ENCODE assay signal across 16 cellular contexts in the genomic region with DNA sequence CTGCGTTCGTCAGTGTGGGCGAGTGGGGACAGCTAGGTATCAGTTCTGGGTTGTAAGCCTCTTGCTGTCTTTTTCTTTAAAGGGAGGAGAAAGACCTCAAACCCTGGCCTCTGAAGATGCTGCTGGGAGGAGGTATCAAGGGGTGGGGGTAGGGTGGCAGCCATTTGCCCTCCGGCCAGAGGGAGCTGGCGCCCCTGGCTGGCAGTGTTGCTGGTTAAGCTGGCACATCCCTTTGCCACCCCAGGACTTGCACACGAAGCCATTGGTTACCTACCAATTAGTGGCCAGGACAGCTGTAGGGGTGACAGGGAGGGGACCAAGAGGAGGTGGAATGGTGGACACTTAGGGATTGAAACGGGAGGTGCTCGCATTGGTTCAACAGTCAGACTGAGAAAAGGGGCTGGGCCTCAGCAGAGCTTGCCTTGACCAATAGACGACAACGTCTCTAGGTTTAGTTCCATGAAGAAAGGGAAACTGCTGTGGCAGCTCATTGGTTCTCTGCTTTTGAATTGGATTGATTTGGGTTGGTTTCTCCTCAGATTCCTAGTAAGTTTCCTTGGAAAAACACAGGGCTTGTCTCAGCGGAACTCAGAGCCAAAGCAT.
"Had no signal": no experiment of that assay in that cellular context is flagged by ENCODE, and none has a peak within 500 bp of the region (broad histone marks: within the 10 kb centered on the region; RNA-seq: fewer than 3 reads in every experiment).

No MANE protein-coding gene starts in this region.

- H3K9me3 ChIP-seq: gastroesophageal sphincter, prostate gland, thoracic aorta, upper lobe of left lung had no signal

- ATAC-seq: activated T-cell treated with anti-CD3 and anti-CD28 coated beads, Interleukin-2, amount 50 U/mL, for 72 hours; gastroesophageal sphincter; stimulated activated effector memory CD8-positive, alpha-beta T cell treated with anti-CD3 and anti-CD28 coated beads, Interleukin-12 subunit alpha, Interleukin-12 subunit beta, amount 100 ng/mL, for 72 hours had no signal

- H3K27ac ChIP-seq: cardiac muscle cell, prostate gland, thoracic aorta had no signal

- H3K4me3 ChIP-seq: cardiac muscle cell, gastroesophageal sphincter, prostate gland, thoracic aorta, upper lobe of left lung had no signal

- H3K4me1 ChIP-seq: prostate gland had no signal

- H3K36me3 ChIP-seq: cardiac muscle cell, gastroesophageal sphincter, prostate gland, thoracic aorta, upper lobe of left lung had no signal

- H3K27me3 ChIP-seq: cardiac muscle cell, gastroesophageal sphincter, upper lobe of left lung had no signal

- DNase-seq: activated CD4-positive, alpha-beta memory T cell treated with anti-CD3 and anti-CD28 coated beads, Interleukin-2, amount 10 ng/mL, durations not matched to agents 7 days and 5 days; activated CD4-positive, alpha-beta T cell treated with anti-CD3 and anti-CD28 coated beads, Interleukin-2, amount 10 ng/mL, durations not matched to agents 24 days and 14 days; activated effector memory CD4-positive, alpha-beta T cell treated with anti-CD3 and anti-CD28 coated beads, Interleukin-2, amount 50 U/mL, for 16 hours; activated naive CD4-positive, alpha-beta T cell treated with anti-CD3 and anti-CD28 coated beads, Interleukin-2, amount 10 ng/mL, durations not matched to agents 7 days and 5 days; activated T-cell treated with anti-CD3 and anti-CD28 coated beads, Interleukin-2, amount 50 U/mL, for 72 hours; amygdala; cortex of kidney; endodermal cell; head of caudate nucleus; hypothalamus; upper lobe of left lung had no signal
